Comparison of ENCODE assay signal across 9 cellular contexts in genomic region chr11:34251640-34251980, GRCh38.
DNase-seq lines count a peak whose midpoint lies in the region; ATAC-seq and TF ChIP-seq lines count a peak whose summit lies in the region.
"Had no signal": no experiment of that assay in that cellular context is flagged by ENCODE, and none has a peak within 500 bp of the region (broad histone marks: within the 10 kb centered on the region; RNA-seq: fewer than 3 reads in every experiment).

No MANE protein-coding gene starts in this region.

- peaks cover 0 to 45% (median 19%) of the 10 kb centered on the region in 4 donors for H3K4me1 ChIP-seq in tibial artery

- H3K4me1 Mint-ChIP-seq in activated naive CD4-positive, alpha-beta T cell treated with anti-CD3 and anti-CD28 coated beads, Interleukin-2, amount 10 ng/mL, durations not matched to agents 7 days and 5 days: peaks cover 58% of the 10 kb centered on the region
- peaks cover 50% of the 10 kb centered on the region for H3K4me1 Mint-ChIP-seq in activated naive CD8-positive, alpha-beta T cell treated with anti-CD3 and anti-CD28 coated beads, Interleukin-2, amount 10 ng/mL, durations not matched to agents 7 days and 5 days

- H3K4me3 Mint-ChIP-seq in activated naive CD4-positive, alpha-beta T cell treated with anti-CD3 and anti-CD28 coated beads, Interleukin-2, amount 10 ng/mL, durations not matched to agents 7 days and 5 days: peak overlapping the region; percentile 46
- peak overlapping the region; percentile 72 for H3K4me3 Mint-ChIP-seq in activated naive CD8-positive, alpha-beta T cell treated with anti-CD3 and anti-CD28 coated beads, Interleukin-2, amount 10 ng/mL, durations not matched to agents 7 days and 5 days

- no peaks in the 10 kb centered on the region for H3K9me3 ChIP-seq in tibial artery

- no peaks in the 10 kb centered on the region for H3K36me3 ChIP-seq in tibial artery

- CTCF ChIA-PET in activated naive CD4-positive, alpha-beta T cell treated with anti-CD3 and anti-CD28 coated beads, Interleukin-2, amount 10 ng/mL, durations not matched to agents 7 days and 5 days (lab: Charles Lee): interaction anchor here (0.9 kb wide), 1 partner anchor 77 kb away, joined by 4 read pairs; no protein-coding TSS in a partner anchor

- no peaks in the 10 kb centered on the region for H3K9me3 Mint-ChIP-seq in activated naive CD4-positive, alpha-beta T cell treated with anti-CD3 and anti-CD28 coated beads, Interleukin-2, amount 10 ng/mL, durations not matched to agents 7 days and 5 days
- no peaks in the 10 kb centered on the region for H3K9me3 Mint-ChIP-seq in activated naive CD8-positive, alpha-beta T cell treated with anti-CD3 and anti-CD28 coated beads, Interleukin-2, amount 10 ng/mL, durations not matched to agents 7 days and 5 days

- ATAC-seq in activated naive CD8-positive, alpha-beta T cell treated with anti-CD3 and anti-CD28 coated beads, Interleukin-2, amount 10 ng/mL, durations not matched to agents 7 days and 5 days (ENCODE audit: low read depth): no peak
- ATAC-seq in HG02642 (IDR thresholded peaks at IDR 0.05; ENCODE audit: poor library complexity, unreplicated experiment): no peak

- peak overlapping the region; percentile 30 to 39 for H3K4me3 ChIP-seq in tibial artery

- peak overlapping the region; percentile 74 to 76 for H3K27ac ChIP-seq in tibial artery
- H3K27ac ChIP-seq: C4-2B had no signal

- TF ChIP-seq CTCF in tibial artery (IDR thresholded peaks at IDR 0.05): no peak

- peak overlapping the region; percentile 1 for H3K27ac Mint-ChIP-seq in activated naive CD4-positive, alpha-beta T cell treated with anti-CD3 and anti-CD28 coated beads, Interleukin-2, amount 10 ng/mL, durations not matched to agents 7 days and 5 days
- peak overlapping the region; percentile 58 for H3K27ac Mint-ChIP-seq in activated naive CD8-positive, alpha-beta T cell treated with anti-CD3 and anti-CD28 coated beads, Interleukin-2, amount 10 ng/mL, durations not matched to agents 7 days and 5 days

- no peak for DNase-seq in activated naive CD4-positive, alpha-beta T cell treated with anti-CD3 and anti-CD28 coated beads, Interleukin-2, amount 10 ng/mL, durations not matched to agents 7 days and 5 days
- no peak for DNase-seq in activated naive CD4-positive, alpha-beta T cell treated with Interleukin-2 at 50 U/mL for 16 hours
- DNase-seq in activated naive CD8-positive, alpha-beta T cell treated with anti-CD3 and anti-CD28 coated beads, Interleukin-2, amount 10 ng/mL, durations not matched to agents 7 days and 5 days: no peak
- DNase-seq in inferior parietal cortex (ENCODE audit: extremely low spot score) (peak; percentile 33), tibial artery (no peak), cerebellar nuclear complex (lab: John Stamatoyannopoulos, UW) (no peak), CD1c-positive myeloid dendritic cell (ENCODE audit: extremely low spot score) (no peak)

- POLR2A ChIA-PET in activated naive CD8-positive, alpha-beta T cell treated with anti-CD3 and anti-CD28 coated beads, Interleukin-2, amount 10 ng/mL, durations not matched to agents 7 days and 5 days (lab: Charles Lee): interaction anchor here (1.2 to 3.2 kb wide), 3 partner anchors 18 to 106 kb away, joined by 4 to 16 read pairs (median 6); partner anchors contain the start of gene ABTB2

- no peaks in the 10 kb centered on the region for H3K27me3 ChIP-seq in tibial artery

- peaks cover 4% of the 10 kb centered on the region for H3K36me3 Mint-ChIP-seq in activated naive CD4-positive, alpha-beta T cell treated with anti-CD3 and anti-CD28 coated beads, Interleukin-2, amount 10 ng/mL, durations not matched to agents 7 days and 5 days
- H3K36me3 Mint-ChIP-seq in activated naive CD8-positive, alpha-beta T cell treated with anti-CD3 and anti-CD28 coated beads, Interleukin-2, amount 10 ng/mL, durations not matched to agents 7 days and 5 days: no peaks in the 10 kb centered on the region

- intact Hi-C loops in tibial artery (cut with DNase I; ENCODE audit: low total_unique reads): no loop called here

- H3K27me3 Mint-ChIP-seq in activated naive CD4-positive, alpha-beta T cell treated with anti-CD3 and anti-CD28 coated beads, Interleukin-2, amount 10 ng/mL, durations not matched to agents 7 days and 5 days: peaks cover 64% of the 10 kb centered on the region
- H3K27me3 Mint-ChIP-seq in activated naive CD8-positive, alpha-beta T cell treated with anti-CD3 and anti-CD28 coated beads, Interleukin-2, amount 10 ng/mL, durations not matched to agents 7 days and 5 days: peaks cover 13% of the 10 kb centered on the region
